ENCODE assay signal across 19 cellular contexts in genomic region chr15:69743091-69743490, GRCh38.
"Had no signal": no experiment of that assay in that cellular context is flagged by ENCODE, and none has a peak within 500 bp of the region (broad histone marks: within the 10 kb centered on the region; RNA-seq: fewer than 3 reads in every experiment).

No MANE protein-coding gene starts in this region.

- H3K27ac Mint-ChIP-seq: activated CD4-positive, alpha-beta memory T cell treated with anti-CD3 and anti-CD28 coated beads, Interleukin-2, amount 10 ng/mL, durations not matched to agents 7 days and 5 days; activated naive CD4-positive, alpha-beta T cell treated with anti-CD3 and anti-CD28 coated beads for 36 hours; memory B cell had no signal

- DNase-seq: activated CD4-positive, alpha-beta memory T cell treated with anti-CD3 and anti-CD28 coated beads, Interleukin-2, amount 10 ng/mL, durations not matched to agents 7 days and 5 days; activated CD4-positive, alpha-beta T cell treated with anti-CD3 and anti-CD28 coated beads for 1 hour; activated naive CD4-positive, alpha-beta T cell treated with anti-CD3 and anti-CD28 coated beads for 36 hours; amniotic stem cell; body of pancreas; central memory CD4-positive, alpha-beta T cell; effector CD4-positive, alpha-beta T cell; foreskin keratinocyte; glutamatergic neuron; kidney glomerular epithelial cell; left ventricle myocardium superior; SK-N-SH; stimulated activated CD4-positive, alpha-beta T cell treated with anti-CD3 and anti-CD28 coated beads, Interleukin-12 subunit alpha, Interleukin-12 subunit beta, amount 100 ng/mL, for 4 hours; stimulated activated CD4-positive, alpha-beta T cell treated with anti-CD3 and anti-CD28 coated beads, Interleukin-2, amount 100 ng/mL, for 24 hours; T-cell; T1000; thyroid gland had no signal

- ATAC-seq: body of pancreas, foreskin keratinocyte, left ventricle myocardium superior, sciatic nerve had no signal

- H3K9me3 ChIP-seq: body of pancreas, SK-N-SH, thyroid gland had no signal

- H3K9me3 Mint-ChIP-seq: activated naive CD4-positive, alpha-beta T cell treated with anti-CD3 and anti-CD28 coated beads for 36 hours; memory B cell had no signal

- H3K4me3 Mint-ChIP-seq: activated CD4-positive, alpha-beta memory T cell treated with anti-CD3 and anti-CD28 coated beads, Interleukin-2, amount 10 ng/mL, durations not matched to agents 7 days and 5 days; activated naive CD4-positive, alpha-beta T cell treated with anti-CD3 and anti-CD28 coated beads for 36 hours; memory B cell had no signal

- H3K36me3 Mint-ChIP-seq: T-cell had no signal
